ENCODE assay signal across 1 cellular context in the genomic region with DNA sequence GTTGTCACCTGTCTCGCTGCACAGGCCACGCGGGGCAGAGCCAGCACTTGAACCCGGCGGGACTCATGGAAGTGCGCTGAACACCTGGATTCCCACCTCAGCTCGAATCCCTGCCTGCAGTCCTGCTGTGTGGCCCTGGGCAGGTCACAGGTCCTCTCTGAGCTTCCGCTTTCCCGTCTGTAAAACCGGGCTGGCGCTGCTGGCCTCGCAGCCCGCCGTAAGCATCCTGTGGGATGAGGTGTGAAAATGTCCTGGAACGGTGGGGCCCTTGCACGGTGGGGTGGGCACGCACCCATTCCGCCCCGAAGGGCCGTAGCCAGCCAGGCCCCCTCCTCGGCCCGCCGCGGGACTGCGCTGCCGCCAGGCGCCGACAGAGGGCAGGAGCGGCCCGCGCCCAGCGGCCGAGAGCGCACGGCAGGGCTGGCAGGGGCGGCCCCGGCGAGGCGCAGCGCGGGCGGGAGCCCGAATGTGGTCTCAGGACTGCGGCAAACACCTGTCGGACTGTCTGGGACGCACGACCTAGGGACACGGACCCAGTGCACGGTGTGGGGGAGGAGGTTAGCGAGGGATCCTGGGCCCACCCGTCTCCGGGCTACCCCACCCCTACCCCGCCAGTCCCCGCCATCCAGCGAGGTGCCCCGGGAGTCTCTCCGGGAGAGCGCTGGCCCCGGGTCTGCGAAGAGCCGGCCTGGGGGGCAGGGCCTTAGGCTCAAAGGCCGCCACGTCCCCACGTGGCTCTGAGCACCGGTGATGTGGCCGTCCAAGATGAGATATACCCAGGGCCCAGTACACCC.
TF ChIP-seq lines count a peak whose summit lies in the region.

No MANE protein-coding gene starts in this region.

TF ChIP-seq in K562, 482 proteins besides CTCF, POLR2A, EP300 and RAD21 (continued from another document and continues in another):
- TF ChIP-seq, protein P1, sequence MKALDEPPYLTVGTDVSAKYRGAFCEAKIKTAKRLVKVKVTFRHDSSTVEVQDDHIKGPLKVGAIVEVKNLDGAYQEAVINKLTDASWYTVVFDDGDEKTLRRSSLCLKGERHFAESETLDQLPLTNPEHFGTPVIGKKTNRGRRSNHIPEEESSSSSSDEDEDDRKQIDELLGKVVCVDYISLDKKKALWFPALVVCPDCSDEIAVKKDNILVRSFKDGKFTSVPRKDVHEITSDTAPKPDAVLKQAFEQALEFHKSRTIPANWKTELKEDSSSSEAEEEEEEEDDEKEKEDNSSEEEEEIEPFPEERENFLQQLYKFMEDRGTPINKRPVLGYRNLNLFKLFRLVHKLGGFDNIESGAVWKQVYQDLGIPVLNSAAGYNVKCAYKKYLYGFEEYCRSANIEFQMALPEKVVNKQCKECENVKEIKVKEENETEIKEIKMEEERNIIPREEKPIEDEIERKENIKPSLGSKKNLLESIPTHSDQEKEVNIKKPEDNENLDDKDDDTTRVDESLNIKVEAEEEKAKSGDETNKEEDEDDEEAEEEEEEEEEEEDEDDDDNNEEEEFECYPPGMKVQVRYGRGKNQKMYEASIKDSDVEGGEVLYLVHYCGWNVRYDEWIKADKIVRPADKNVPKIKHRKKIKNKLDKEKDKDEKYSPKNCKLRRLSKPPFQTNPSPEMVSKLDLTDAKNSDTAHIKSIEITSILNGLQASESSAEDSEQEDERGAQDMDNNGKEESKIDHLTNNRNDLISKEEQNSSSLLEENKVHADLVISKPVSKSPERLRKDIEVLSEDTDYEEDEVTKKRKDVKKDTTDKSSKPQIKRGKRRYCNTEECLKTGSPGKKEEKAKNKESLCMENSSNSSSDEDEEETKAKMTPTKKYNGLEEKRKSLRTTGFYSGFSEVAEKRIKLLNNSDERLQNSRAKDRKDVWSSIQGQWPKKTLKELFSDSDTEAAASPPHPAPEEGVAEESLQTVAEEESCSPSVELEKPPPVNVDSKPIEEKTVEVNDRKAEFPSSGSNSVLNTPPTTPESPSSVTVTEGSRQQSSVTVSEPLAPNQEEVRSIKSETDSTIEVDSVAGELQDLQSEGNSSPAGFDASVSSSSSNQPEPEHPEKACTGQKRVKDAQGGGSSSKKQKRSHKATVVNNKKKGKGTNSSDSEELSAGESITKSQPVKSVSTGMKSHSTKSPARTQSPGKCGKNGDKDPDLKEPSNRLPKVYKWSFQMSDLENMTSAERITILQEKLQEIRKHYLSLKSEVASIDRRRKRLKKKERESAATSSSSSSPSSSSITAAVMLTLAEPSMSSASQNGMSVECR (CRISPR knock-in tag; IDR thresholded peaks at IDR 0.05) = peak; percentile 37; the same call in 1 of the 2 replicates
- TF ChIP-seq NONO (IDR thresholded peaks at IDR 0.05; ENCODE audit: low read depth in 2 of 2, low read length in 1 of 2) (peak in 1 of 2 experiments; percentile 40; a peak in 1 of 4 replicates), ZNF644 (tag; IDR thresholded peaks at IDR 0.05; ENCODE audit: low read depth) (no peak), NRF1 (conservative IDR thresholded peaks at IDR 0.05 in 1 of 2, IDR thresholded peaks at IDR 0.05 in 1 of 2) (peak in 1 of 2 experiments; percentile 24; a peak in 1 of 4 replicates), HMGN3 (IDR thresholded peaks at IDR 0.05; ENCODE audit: borderline replicate concordance, extremely low read depth, insufficient read length, low read depth, low read length) (peak; percentile 57), RB1 (IDR thresholded peaks at IDR 0.05; ENCODE audit: low read depth) (peak; percentile 83; the same call in 1 of the 2 replicates), KDM1A (IDR thresholded peaks at IDR 0.05) (peak; percentile 64 to 86), ZBTB17 (CRISPR knock-in tag; IDR thresholded peaks at IDR 0.05) (0 out of 2 replicates have a peak, but pooled peaks have one; percentile 8), SP1 (CRISPR knock-in tag; IDR thresholded peaks at IDR 0.05) (no peak), HDGF (IDR thresholded peaks at IDR 0.05) (peak; percentile 36; the same call in 1 of the 2 replicates), MYC (IDR thresholded peaks at IDR 0.05; ENCODE audit: low read depth, low read length) (0 out of 2 replicates have a peak, but pooled peaks have one; percentile 55), MYC (CRISPR knock-in tag; IDR thresholded peaks at IDR 0.05; ENCODE audit: borderline replicate concordance, low read depth) (no peak), TBP (optimal IDR thresholded peaks at IDR 0.05; ENCODE audit: low read depth, low read length) (peak; percentile 11), ZNF174 (CRISPR knock-in tag; IDR thresholded peaks at IDR 0.05) (no peak), RBBP5 (IDR thresholded peaks at IDR 0.05; ENCODE audit: borderline replicate concordance, insufficient read depth, low read length, poor library complexity, severe bottlenecking) (peak; percentile 44), FUS (optimal IDR thresholded peaks at IDR 0.05; ENCODE audit: low read depth, low read length) (no peak), RUNX1 (IDR thresholded peaks at IDR 0.05; ENCODE audit: low read depth) (no peak), SIN3B (IDR thresholded peaks at IDR 0.05; ENCODE audit: low read depth) (peak; percentile 49; the same call in 1 of the 2 replicates), SMC3 (conservative IDR thresholded peaks at IDR 0.05; ENCODE audit: insufficient read depth, low read depth, low read length) (peak; percentile 69), YY1 (IDR thresholded peaks at IDR 0.05; ENCODE audit: borderline replicate concordance in 1 of 3, control insufficient read depth in 1 of 3, extremely low read depth in 1 of 3, insufficient read depth in 3 of 3, insufficient read length in 1 of 3, insufficient replicate concordance in 2 of 3, low read depth in 1 of 3, low read length in 2 of 3) (peak in 2 of 3 experiments; percentile 13 to 36), GTF2F1 (IDR thresholded peaks at IDR 0.05; ENCODE audit: low read depth, low read length) (no peak), CTBP1 (IDR thresholded peaks at IDR 0.05; ENCODE audit: borderline replicate concordance) (peak; percentile 78), RBM25 (IDR thresholded peaks at IDR 0.05; ENCODE audit: low read depth, low read length, severe bottlenecking) (peak; percentile 45), BDP1 (IDR thresholded peaks at IDR 0.05; ENCODE audit: insufficient read depth, insufficient read length) (no peak), CXXC5 (CRISPR knock-in tag; IDR thresholded peaks at IDR 0.05) (peak; percentile 80), HDAC2 (IDR thresholded peaks at IDR 0.05) (0 out of 2 replicates have a peak, but pooled peaks have one; percentile 70), HCFC1 (IDR thresholded peaks at IDR 0.05; ENCODE audit: low read depth, low read length) (no peak), DMBX1 (CRISPR knock-in tag; IDR thresholded peaks at IDR 0.05; ENCODE audit: borderline replicate concordance) (0 out of 2 replicates have a peak, but pooled peaks have one; percentile 25), ZNF699 (CRISPR knock-in tag; IDR thresholded peaks at IDR 0.05; ENCODE audit: insufficient replicate concordance) (no peak), GATAD2A (IDR thresholded peaks at IDR 0.05) (0 out of 2 replicates have a peak, but pooled peaks have one; percentile 62), ZNF274 (IDR thresholded peaks at IDR 0.05; ENCODE audit: borderline replicate concordance, low read depth, low read length) (no peak), HIVEP1 (CRISPR knock-in tag; IDR thresholded peaks at IDR 0.05) (no peak)
- TF ChIP-seq, protein P2, sequence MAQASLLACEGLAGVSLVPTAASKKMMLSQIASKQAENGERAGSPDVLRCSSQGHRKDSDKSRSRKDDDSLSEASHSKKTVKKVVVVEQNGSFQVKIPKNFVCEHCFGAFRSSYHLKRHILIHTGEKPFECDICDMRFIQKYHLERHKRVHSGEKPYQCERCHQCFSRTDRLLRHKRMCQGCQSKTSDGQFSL (CRISPR knock-in tag; IDR thresholded peaks at IDR 0.05) = no peak
- TF ChIP-seq, protein P2 (tag; IDR thresholded peaks at IDR 0.05) = no peak
- TF ChIP-seq, protein P3, sequence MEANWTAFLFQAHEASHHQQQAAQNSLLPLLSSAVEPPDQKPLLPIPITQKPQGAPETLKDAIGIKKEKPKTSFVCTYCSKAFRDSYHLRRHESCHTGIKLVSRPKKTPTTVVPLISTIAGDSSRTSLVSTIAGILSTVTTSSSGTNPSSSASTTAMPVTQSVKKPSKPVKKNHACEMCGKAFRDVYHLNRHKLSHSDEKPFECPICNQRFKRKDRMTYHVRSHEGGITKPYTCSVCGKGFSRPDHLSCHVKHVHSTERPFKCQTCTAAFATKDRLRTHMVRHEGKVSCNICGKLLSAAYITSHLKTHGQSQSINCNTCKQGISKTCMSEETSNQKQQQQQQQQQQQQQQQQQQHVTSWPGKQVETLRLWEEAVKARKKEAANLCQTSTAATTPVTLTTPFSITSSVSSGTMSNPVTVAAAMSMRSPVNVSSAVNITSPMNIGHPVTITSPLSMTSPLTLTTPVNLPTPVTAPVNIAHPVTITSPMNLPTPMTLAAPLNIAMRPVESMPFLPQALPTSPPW (CRISPR knock-in tag; IDR thresholded peaks at IDR 0.05) = peak; percentile 69
- TF ChIP-seq, protein P4, sequence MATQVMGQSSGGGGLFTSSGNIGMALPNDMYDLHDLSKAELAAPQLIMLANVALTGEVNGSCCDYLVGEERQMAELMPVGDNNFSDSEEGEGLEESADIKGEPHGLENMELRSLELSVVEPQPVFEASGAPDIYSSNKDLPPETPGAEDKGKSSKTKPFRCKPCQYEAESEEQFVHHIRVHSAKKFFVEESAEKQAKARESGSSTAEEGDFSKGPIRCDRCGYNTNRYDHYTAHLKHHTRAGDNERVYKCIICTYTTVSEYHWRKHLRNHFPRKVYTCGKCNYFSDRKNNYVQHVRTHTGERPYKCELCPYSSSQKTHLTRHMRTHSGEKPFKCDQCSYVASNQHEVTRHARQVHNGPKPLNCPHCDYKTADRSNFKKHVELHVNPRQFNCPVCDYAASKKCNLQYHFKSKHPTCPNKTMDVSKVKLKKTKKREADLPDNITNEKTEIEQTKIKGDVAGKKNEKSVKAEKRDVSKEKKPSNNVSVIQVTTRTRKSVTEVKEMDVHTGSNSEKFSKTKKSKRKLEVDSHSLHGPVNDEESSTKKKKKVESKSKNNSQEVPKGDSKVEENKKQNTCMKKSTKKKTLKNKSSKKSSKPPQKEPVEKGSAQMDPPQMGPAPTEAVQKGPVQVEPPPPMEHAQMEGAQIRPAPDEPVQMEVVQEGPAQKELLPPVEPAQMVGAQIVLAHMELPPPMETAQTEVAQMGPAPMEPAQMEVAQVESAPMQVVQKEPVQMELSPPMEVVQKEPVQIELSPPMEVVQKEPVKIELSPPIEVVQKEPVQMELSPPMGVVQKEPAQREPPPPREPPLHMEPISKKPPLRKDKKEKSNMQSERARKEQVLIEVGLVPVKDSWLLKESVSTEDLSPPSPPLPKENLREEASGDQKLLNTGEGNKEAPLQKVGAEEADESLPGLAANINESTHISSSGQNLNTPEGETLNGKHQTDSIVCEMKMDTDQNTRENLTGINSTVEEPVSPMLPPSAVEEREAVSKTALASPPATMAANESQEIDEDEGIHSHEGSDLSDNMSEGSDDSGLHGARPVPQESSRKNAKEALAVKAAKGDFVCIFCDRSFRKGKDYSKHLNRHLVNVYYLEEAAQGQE (CRISPR knock-in tag; IDR thresholded peaks at IDR 0.05; ENCODE audit: low read depth) = no peak
- TF ChIP-seq, protein P5, sequence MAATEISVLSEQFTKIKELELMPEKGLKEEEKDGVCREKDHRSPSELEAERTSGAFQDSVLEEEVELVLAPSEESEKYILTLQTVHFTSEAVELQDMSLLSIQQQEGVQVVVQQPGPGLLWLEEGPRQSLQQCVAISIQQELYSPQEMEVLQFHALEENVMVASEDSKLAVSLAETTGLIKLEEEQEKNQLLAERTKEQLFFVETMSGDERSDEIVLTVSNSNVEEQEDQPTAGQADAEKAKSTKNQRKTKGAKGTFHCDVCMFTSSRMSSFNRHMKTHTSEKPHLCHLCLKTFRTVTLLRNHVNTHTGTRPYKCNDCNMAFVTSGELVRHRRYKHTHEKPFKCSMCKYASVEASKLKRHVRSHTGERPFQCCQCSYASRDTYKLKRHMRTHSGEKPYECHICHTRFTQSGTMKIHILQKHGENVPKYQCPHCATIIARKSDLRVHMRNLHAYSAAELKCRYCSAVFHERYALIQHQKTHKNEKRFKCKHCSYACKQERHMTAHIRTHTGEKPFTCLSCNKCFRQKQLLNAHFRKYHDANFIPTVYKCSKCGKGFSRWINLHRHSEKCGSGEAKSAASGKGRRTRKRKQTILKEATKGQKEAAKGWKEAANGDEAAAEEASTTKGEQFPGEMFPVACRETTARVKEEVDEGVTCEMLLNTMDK (IDR thresholded peaks at IDR 0.05; ENCODE audit: borderline replicate concordance, insufficient read depth, low read depth, low read length, poor library complexity, severe bottlenecking) = peak; percentile 50
- TF ChIP-seq, protein P6, sequence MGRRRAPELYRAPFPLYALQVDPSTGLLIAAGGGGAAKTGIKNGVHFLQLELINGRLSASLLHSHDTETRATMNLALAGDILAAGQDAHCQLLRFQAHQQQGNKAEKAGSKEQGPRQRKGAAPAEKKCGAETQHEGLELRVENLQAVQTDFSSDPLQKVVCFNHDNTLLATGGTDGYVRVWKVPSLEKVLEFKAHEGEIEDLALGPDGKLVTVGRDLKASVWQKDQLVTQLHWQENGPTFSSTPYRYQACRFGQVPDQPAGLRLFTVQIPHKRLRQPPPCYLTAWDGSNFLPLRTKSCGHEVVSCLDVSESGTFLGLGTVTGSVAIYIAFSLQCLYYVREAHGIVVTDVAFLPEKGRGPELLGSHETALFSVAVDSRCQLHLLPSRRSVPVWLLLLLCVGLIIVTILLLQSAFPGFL (CRISPR knock-in tag; IDR thresholded peaks at IDR 0.05) = no peak
- TF ChIP-seq, protein P7, sequence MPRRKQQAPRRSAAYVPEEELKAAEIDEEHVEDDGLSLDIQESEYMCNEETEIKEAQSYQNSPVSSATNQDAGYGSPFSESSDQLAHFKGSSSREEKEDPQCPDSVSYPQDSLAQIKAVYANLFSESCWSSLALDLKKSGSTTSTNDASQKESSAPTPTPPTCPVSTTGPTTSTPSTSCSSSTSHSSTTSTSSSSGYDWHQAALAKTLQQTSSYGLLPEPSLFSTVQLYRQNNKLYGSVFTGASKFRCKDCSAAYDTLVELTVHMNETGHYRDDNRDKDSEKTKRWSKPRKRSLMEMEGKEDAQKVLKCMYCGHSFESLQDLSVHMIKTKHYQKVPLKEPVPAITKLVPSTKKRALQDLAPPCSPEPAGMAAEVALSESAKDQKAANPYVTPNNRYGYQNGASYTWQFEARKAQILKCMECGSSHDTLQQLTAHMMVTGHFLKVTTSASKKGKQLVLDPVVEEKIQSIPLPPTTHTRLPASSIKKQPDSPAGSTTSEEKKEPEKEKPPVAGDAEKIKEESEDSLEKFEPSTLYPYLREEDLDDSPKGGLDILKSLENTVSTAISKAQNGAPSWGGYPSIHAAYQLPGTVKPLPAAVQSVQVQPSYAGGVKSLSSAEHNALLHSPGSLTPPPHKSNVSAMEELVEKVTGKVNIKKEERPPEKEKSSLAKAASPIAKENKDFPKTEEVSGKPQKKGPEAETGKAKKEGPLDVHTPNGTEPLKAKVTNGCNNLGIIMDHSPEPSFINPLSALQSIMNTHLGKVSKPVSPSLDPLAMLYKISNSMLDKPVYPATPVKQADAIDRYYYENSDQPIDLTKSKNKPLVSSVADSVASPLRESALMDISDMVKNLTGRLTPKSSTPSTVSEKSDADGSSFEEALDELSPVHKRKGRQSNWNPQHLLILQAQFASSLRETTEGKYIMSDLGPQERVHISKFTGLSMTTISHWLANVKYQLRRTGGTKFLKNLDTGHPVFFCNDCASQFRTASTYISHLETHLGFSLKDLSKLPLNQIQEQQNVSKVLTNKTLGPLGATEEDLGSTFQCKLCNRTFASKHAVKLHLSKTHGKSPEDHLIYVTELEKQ (CRISPR knock-in tag; IDR thresholded peaks at IDR 0.05) = no peak
